15 cellular contexts compared by ENCODE assay signal in the genomic region with DNA sequence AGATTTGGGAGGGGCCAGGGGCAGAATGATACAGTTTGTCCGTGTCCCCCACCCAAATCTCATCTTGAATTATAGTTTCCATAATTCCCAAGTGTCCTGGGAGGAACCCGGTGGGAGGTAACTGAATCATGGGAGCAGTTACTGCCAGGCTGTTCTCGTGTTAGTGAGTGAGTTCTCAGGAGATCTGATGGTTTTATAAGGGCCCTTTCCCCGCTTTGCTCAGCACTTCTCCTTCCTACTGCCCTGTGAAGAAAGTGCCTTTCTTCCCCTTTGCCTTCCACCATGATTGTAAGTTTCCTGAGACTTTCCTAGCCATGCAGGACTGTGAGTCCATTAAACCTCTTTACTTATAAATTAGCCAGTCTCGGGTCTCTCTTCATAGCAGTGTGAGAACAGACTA. TPM values are rescaled to one million over a fixed set of nuclear protein-coding genes. Genes with fewer than 3 reads are reported as not detected.
DNase-seq lines count a peak whose midpoint lies in the region; ATAC-seq and TF ChIP-seq lines count a peak whose summit lies in the region.
"Had no signal": no experiment of that assay in that cellular context is flagged by ENCODE, and none has a peak within 500 bp of the region (broad histone marks: within the 10 kb centered on the region; RNA-seq: fewer than 3 reads in every experiment).

No MANE protein-coding gene starts in this region.

- H4K8ac ChIP-seq in IMR-90 (ENCODE audit: low read depth in 2 of 2, low read length in 2 of 2): no peak overlapping the region

- H3K79me1 ChIP-seq in IMR-90 (ENCODE audit: low read depth in 1 of 2, low read length in 2 of 2): peaks cover 0 to 5% of the 10 kb centered on the region in 2 experiments; a peak in 1 of 4 replicates

- H3K9ac ChIP-seq in IMR-90 (ENCODE audit: low read depth, low read length): no peak overlapping the region

- DNase-seq in IMR-90: no peak
- DNase-seq in adrenal gland: no peak
- no peak for DNase-seq in right lobe of liver
- DNase-seq in stimulated activated naive B cell treated with anti-CD40 and anti-IgM and Interleukin-4, amounts not matched to agents 10 μg/mL and 1 μg/mL and 100 μg/mL, for 72 hours: no peak
- DNase-seq in NCI-H187 treated with DMSO at 0.1 percent for 48 hours (lab: John Stamatoyannopoulos, UW): no peak
- no peak for DNase-seq in activated CD4-positive, alpha-beta T cell treated with anti-CD3 and anti-CD28 coated beads for 36 hours
- DNase-seq: HFFc6; SHP77; stimulated activated CD4-positive, alpha-beta T cell treated with anti-CD3 and anti-CD28 coated beads, Interleukin-2, amount 100 ng/mL, for 24 hours; stimulated activated CD8-positive, alpha-beta memory T cell treated with anti-CD3 and anti-CD28 coated beads, Interleukin-4, amount 100 ng/mL, for 48 hours had no signal

- TF ChIP-seq POLR2A in IMR-90 (IDR thresholded peaks at IDR 0.05; ENCODE audit: low read depth, low read length) (no peak), adrenal gland (IDR thresholded peaks at IDR 0.05) (no peak), right lobe of liver (IDR thresholded peaks at IDR 0.05) (no peak)

- no peak for TF ChIP-seq RAD21 in IMR-90 (IDR thresholded peaks at IDR 0.05; ENCODE audit: low read length)

- POLR2A ChIA-PET in IMR-90 (lab: Charles Lee; ENCODE audit: unreplicated experiment): no interaction called here
- POLR2A ChIA-PET in activated CD4-positive, alpha-beta T cell treated with anti-CD3 and anti-CD28 coated beads for 36 hours (lab: Charles Lee): no interaction called here

- TF ChIP-seq CTCF in IMR-90 (conservative IDR thresholded peaks at IDR 0.05; ENCODE audit: low read depth, low read length): no peak
- no peak for TF ChIP-seq CTCF in adrenal gland (IDR thresholded peaks at IDR 0.05)
- no peak for TF ChIP-seq CTCF in right lobe of liver (IDR thresholded peaks at IDR 0.05)

- WGBS in IMR-90 (ENCODE audit: extremely low coverage in 2 of 2, insufficient read length in 1 of 2), 2 experiments: no CpG with 5 or more reads among the region's 5 CpGs
- 63 to 77% (median 65%) methylated on average over 5 of the region's 5 CpGs for WGBS in adrenal gland, 4 donors
- 68% methylated on average over 4 of the region's 5 CpGs for WGBS in right lobe of liver (ENCODE audit: insufficient coverage, low coverage, low lambda C conversion rate, missing lambda C conversion rate)

- H2BK15ac ChIP-seq in IMR-90 (ENCODE audit: low read depth, low read length): no peak overlapping the region

- in situ Hi-C loops in IMR-90 (cut with MboI; ENCODE audit: low sequenced_read_pairs): no loop called here

- CTCF ChIA-PET in IMR-90 (lab: Yijun Ruan, JAX): no interaction called here
- CTCF ChIA-PET in activated CD4-positive, alpha-beta T cell treated with anti-CD3 and anti-CD28 coated beads for 36 hours (lab: Charles Lee): no interaction called here

- H3K4me1 ChIP-seq in IMR-90 (ENCODE audit: control insufficient read depth, insufficient read depth, low read length) (peaks cover 7% of the 10 kb centered on the region), adrenal gland (replicated peaks in 1 of 2) (peaks cover 21 to 64% of the 10 kb centered on the region in 2 donors), right lobe of liver (peaks cover 0 to 4% (median 0%) of the 10 kb centered on the region in 4 donors)

- H3K14ac ChIP-seq in IMR-90 (replicated peaks; ENCODE audit: low read depth, low read length): no peak overlapping the region

- peaks cover 34 to 41% of the 10 kb centered on the region in 2 donors for H3K4me1 Mint-ChIP-seq in stimulated activated naive B cell treated with anti-CD40 and anti-IgM and Interleukin-4, amounts not matched to agents 10 μg/mL and 1 μg/mL and 100 μg/mL, for 72 hours
- peaks cover 14% of the 10 kb centered on the region for H3K4me1 Mint-ChIP-seq in activated CD4-positive, alpha-beta T cell treated with anti-CD3 and anti-CD28 coated beads for 36 hours

- no peak overlapping the region for H3K4me2 ChIP-seq in IMR-90 (ENCODE audit: low read depth, low read length)

- no peaks in the 10 kb centered on the region for H3K36me3 ChIP-seq in IMR-90 (ENCODE audit: control insufficient read depth, insufficient read depth, low read length)
- H3K36me3 ChIP-seq in adrenal gland (replicated peaks in 1 of 2): no peaks in the 10 kb centered on the region
- no peaks in the 10 kb centered on the region for H3K36me3 ChIP-seq in right lobe of liver

- no peak overlapping the region; the same call in 1 of the 2 replicates for H3K4ac ChIP-seq in IMR-90 (ENCODE audit: low read depth, low read length)

- no TSS peak for BruUV-seq in IMR-90 (replicated peaks; lab: Mats Ljungman, UMichigan)

- no peaks in the 10 kb centered on the region for H3K9me3 Mint-ChIP-seq in stimulated activated naive B cell treated with anti-CD40 and anti-IgM and Interleukin-4, amounts not matched to agents 10 μg/mL and 1 μg/mL and 100 μg/mL, for 72 hours
- no peaks in the 10 kb centered on the region for H3K9me3 Mint-ChIP-seq in activated CD4-positive, alpha-beta T cell treated with anti-CD3 and anti-CD28 coated beads for 36 hours (ENCODE audit: low read depth)
- H3K9me3 Mint-ChIP-seq: HFFc6, mesothelial cell of epicardium had no signal

- H3K27me3 ChIP-seq in IMR-90 (ENCODE audit: control insufficient read depth, insufficient read depth, low read length): no peaks in the 10 kb centered on the region
- H3K27me3 ChIP-seq in adrenal gland: no peaks in the 10 kb centered on the region
- H3K27me3 ChIP-seq in right lobe of liver: no peaks in the 10 kb centered on the region

- no peak overlapping the region for H3K23ac ChIP-seq in IMR-90 (ENCODE audit: low read depth, low read length)

- no peak overlapping the region for H3K4me3 ChIP-seq in IMR-90 (ENCODE audit: insufficient read depth, low read depth, low read length)
- H3K4me3 ChIP-seq in adrenal gland: no peak overlapping the region
- no peak overlapping the region for H3K4me3 ChIP-seq in right lobe of liver
- H3K4me3 ChIP-seq: GM12878 had no signal

- no peak overlapping the region for H3K56ac ChIP-seq in IMR-90 (ENCODE audit: extremely low read depth, insufficient read depth, low read length)

- dilution Hi-C loops in IMR-90 (cut with HindIII; ENCODE audit: low sequenced_read_pairs, unreplicated experiment): no loop called here

- no peak overlapping the region for H4K91ac ChIP-seq in IMR-90 (ENCODE audit: insufficient read depth, low read depth, low read length)

- H2BK20ac ChIP-seq in IMR-90 (ENCODE audit: low read depth, low read length): 0 out of 2 replicates have a peak overlapping the region, but pooled peaks have one; percentile 10

- no peaks in the 10 kb centered on the region for H3K27me3 Mint-ChIP-seq in stimulated activated naive B cell treated with anti-CD40 and anti-IgM and Interleukin-4, amounts not matched to agents 10 μg/mL and 1 μg/mL and 100 μg/mL, for 72 hours
- no peaks in the 10 kb centered on the region for H3K27me3 Mint-ChIP-seq in activated CD4-positive, alpha-beta T cell treated with anti-CD3 and anti-CD28 coated beads for 36 hours

- no peak overlapping the region for H2BK5ac ChIP-seq in IMR-90 (ENCODE audit: low read depth, low read length, poor library complexity, severe bottlenecking)

- peak overlapping the region; percentile 47 for H3K27ac Mint-ChIP-seq in stimulated activated naive B cell treated with anti-CD40 and anti-IgM and Interleukin-4, amounts not matched to agents 10 μg/mL and 1 μg/mL and 100 μg/mL, for 72 hours
- H3K27ac Mint-ChIP-seq in activated CD4-positive, alpha-beta T cell treated with anti-CD3 and anti-CD28 coated beads for 36 hours: no peak overlapping the region
- H3K27ac Mint-ChIP-seq: HFFc6, mesothelial cell of epicardium had no signal

- no peak overlapping the region for H4K5ac ChIP-seq in IMR-90 (ENCODE audit: low read depth, low read length)

- H3K9me1 ChIP-seq in IMR-90 (ENCODE audit: insufficient read depth, low read length): peaks cover 7% of the 10 kb centered on the region

- no peak overlapping the region for H2AK9ac ChIP-seq in IMR-90 (replicated peaks; ENCODE audit: low read depth, low read length, poor library complexity)

- H3K18ac ChIP-seq in IMR-90 (ENCODE audit: low read depth, low read length): no peak overlapping the region

- no peaks in the 10 kb centered on the region for H3K9me3 ChIP-seq in IMR-90 (ENCODE audit: control insufficient read depth, insufficient read depth, low read length)
- no peaks in the 10 kb centered on the region for H3K9me3 ChIP-seq in adrenal gland (replicated peaks in 1 of 3)
- no peaks in the 10 kb centered on the region for H3K9me3 ChIP-seq in right lobe of liver

- no peak overlapping the region for H2BK120ac ChIP-seq in IMR-90 (ENCODE audit: low read depth, low read length)

- no peaks in the 10 kb centered on the region for H4K20me1 ChIP-seq in IMR-90 (ENCODE audit: insufficient read depth, low read length)

- ATAC-seq in IMR-90 (ENCODE audit: low read depth) (no peak), right lobe of liver (no peak), GM18858 (IDR thresholded peaks at IDR 0.05; ENCODE audit: unreplicated experiment) (no peak)
- ATAC-seq in stimulated activated naive B cell treated with anti-CD40 and anti-IgM and Interleukin-4, amounts not matched to agents 10 μg/mL and 1 μg/mL and 100 μg/mL, for 72 hours (replicated peaks): no peak
- no peak for ATAC-seq in activated CD4-positive, alpha-beta T cell treated with anti-CD3 and anti-CD28 coated beads for 36 hours
- ATAC-seq: activated CD4-positive, CD25-positive, alpha-beta regulatory T cell treated with anti-CD3 and anti-CD28 coated beads, Interleukin-2, amount 50 U/mL, for 24 hours; GM12878 had no signal

- peaks cover 9 to 31% of the 10 kb centered on the region in 2 donors for H3K36me3 Mint-ChIP-seq in stimulated activated naive B cell treated with anti-CD40 and anti-IgM and Interleukin-4, amounts not matched to agents 10 μg/mL and 1 μg/mL and 100 μg/mL, for 72 hours
- peaks cover 8% of the 10 kb centered on the region for H3K36me3 Mint-ChIP-seq in activated CD4-positive, alpha-beta T cell treated with anti-CD3 and anti-CD28 coated beads for 36 hours (ENCODE audit: low read depth)
- H3K36me3 Mint-ChIP-seq: mesothelial cell of epicardium had no signal

- H3K27ac ChIP-seq in IMR-90 (ENCODE audit: insufficient read depth, low read length) (no peak overlapping the region), adrenal gland (peak overlapping the region; percentile 3 to 74 (median 48)), right lobe of liver (peak overlapping the region; percentile 2 to 52 (median 39))
- H3K27ac ChIP-seq: C4-2B had no signal

- intact Hi-C loops in IMR-90 (cut with micrococcal nuclease) (no loop called here), adrenal gland (cut with DNase I) (no loop called here), right lobe of liver (cut with DNase I) (no loop called here)
- intact Hi-C loops in activated CD4-positive, alpha-beta T cell treated with anti-CD3 and anti-CD28 coated beads for 36 hours (cut with DNase I, micrococcal nuclease): no loop called here

- no peak overlapping the region for H3K4me3 Mint-ChIP-seq in stimulated activated naive B cell treated with anti-CD40 and anti-IgM and Interleukin-4, amounts not matched to agents 10 μg/mL and 1 μg/mL and 100 μg/mL, for 72 hours
- H3K4me3 Mint-ChIP-seq in activated CD4-positive, alpha-beta T cell treated with anti-CD3 and anti-CD28 coated beads for 36 hours: no peak overlapping the region
- H3K4me3 Mint-ChIP-seq: HFFc6, mesothelial cell of epicardium had no signal

- H2AK5ac ChIP-seq in IMR-90 (ENCODE audit: low read depth, low read length): peak overlapping the region; percentile 37

- H2AFZ ChIP-seq in IMR-90 (replicated peaks; ENCODE audit: low read length, poor library complexity): no peak overlapping the region

RNA-seq across cellular contexts. Expression of a gene that starts 28.9 kb away (rescaled TPM):
- total RNA-seq in IMR-90 (2012; rRNA removed) (24.9 and 27.8 TPM in 2 replicates), adrenal gland (100 to 1,000 TPM; 130 to 255 (median 199) TPM), right lobe of liver (10 to 100 TPM; 21.5 to 44.4 (median 24.9) TPM)
- polyA plus RNA-seq in IMR-90 (2012; rRNA removed) (32.5 and 35.8 TPM in 2 replicates), adrenal gland (100 to 1,000 TPM in 2 of 3 donors, 10 to 100 TPM in 1; 61.8 to 125 (median 119) TPM)
- 19.2 and 30.0 TPM in 2 replicates for polyA plus RNA-seq in IMR-90 (2012; cell fraction: cytosol; rRNA removed)
- 40.3 and 52.3 TPM in 2 replicates for polyA plus RNA-seq in IMR-90 (2012; cell fraction: nucleus; rRNA removed; ENCODE audit: low replicate concordance)
- 10 to 100 TPM; 44.2 to 67.0 TPM for total RNA-seq in activated CD4-positive, alpha-beta T cell treated with anti-CD3 and anti-CD28 coated beads for 36 hours
